In the genomic region with DNA sequence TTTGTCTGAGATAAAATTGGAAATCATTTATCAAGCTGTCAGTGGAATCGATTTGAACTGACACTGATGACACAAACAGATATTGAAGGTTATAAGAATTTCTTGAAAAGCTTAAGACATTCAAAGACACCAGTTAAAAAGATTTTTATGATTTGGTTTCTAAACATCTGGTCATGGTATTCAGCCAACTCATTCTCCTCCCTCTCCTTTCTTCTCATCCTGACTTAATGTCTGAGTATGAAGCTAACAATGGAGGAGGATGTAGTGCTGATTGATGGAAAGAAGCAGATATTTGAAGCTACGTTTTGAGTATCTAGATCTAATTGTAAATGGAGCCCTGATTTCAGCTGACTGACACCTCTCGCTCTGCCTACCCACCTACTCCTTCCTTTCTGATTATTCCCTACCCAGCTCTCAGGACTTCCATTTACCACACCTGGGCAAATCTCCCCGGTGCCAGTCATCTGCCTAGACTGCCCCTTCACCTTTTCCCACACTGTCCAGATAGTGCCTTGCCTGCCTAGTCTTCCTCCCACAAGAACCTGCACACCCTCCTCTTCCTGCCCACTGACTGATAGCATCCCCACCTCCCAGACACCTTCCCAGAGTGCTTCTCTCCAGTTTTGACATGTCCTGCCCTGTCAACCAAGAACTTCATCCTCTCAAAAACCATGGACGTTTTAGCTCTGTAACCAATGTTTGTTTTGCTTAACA, we compare ENCODE assay signal across 22 cellular contexts.
"Had no signal": no experiment of that assay in that cellular context is flagged by ENCODE, and none has a peak within 500 bp of the region (broad histone marks: within the 10 kb centered on the region; RNA-seq: fewer than 3 reads in every experiment).

No MANE protein-coding gene starts in this region.

- H3K9me3 ChIP-seq: body of pancreas, uterus had no signal

- H3K4me3 Mint-ChIP-seq: activated CD4-positive, alpha-beta memory T cell treated with anti-CD3 and anti-CD28 coated beads, Interleukin-2, amount 10 ng/mL, durations not matched to agents 7 days and 5 days; activated CD4-positive, alpha-beta T cell treated with anti-CD3 and anti-CD28 coated beads, Interleukin-2, amount 10 ng/mL, durations not matched to agents 24 days and 14 days; activated naive CD4-positive, alpha-beta T cell treated with anti-CD3 and anti-CD28 coated beads, Interleukin-2, amount 50 U/mL, for 24 hours; naive B cell; neural crest cell; T-helper 17 cell had no signal

- H3K36me3 Mint-ChIP-seq: activated naive CD4-positive, alpha-beta T cell treated with anti-CD3 and anti-CD28 coated beads, Interleukin-2, amount 50 U/mL, for 24 hours; naive B cell had no signal

- H3K4me3 ChIP-seq: body of pancreas, lung, uterus had no signal

- H3K9me3 Mint-ChIP-seq: activated CD4-positive, alpha-beta memory T cell treated with anti-CD3 and anti-CD28 coated beads, Interleukin-2, amount 10 ng/mL, durations not matched to agents 7 days and 5 days; activated CD4-positive, alpha-beta T cell treated with anti-CD3 and anti-CD28 coated beads, Interleukin-2, amount 10 ng/mL, durations not matched to agents 24 days and 14 days; activated naive CD4-positive, alpha-beta T cell treated with anti-CD3 and anti-CD28 coated beads, Interleukin-2, amount 50 U/mL, for 24 hours; neural crest cell had no signal

- H3K4me1 Mint-ChIP-seq: activated CD4-positive, alpha-beta memory T cell treated with anti-CD3 and anti-CD28 coated beads, Interleukin-2, amount 10 ng/mL, durations not matched to agents 7 days and 5 days; activated CD4-positive, alpha-beta T cell treated with anti-CD3 and anti-CD28 coated beads, Interleukin-2, amount 10 ng/mL, durations not matched to agents 24 days and 14 days; activated naive CD4-positive, alpha-beta T cell treated with anti-CD3 and anti-CD28 coated beads, Interleukin-2, amount 50 U/mL, for 24 hours; naive B cell had no signal

- H3K36me3 ChIP-seq: uterus had no signal

- H3K4me1 ChIP-seq: foreskin keratinocyte, uterus had no signal

- DNase-seq: activated CD4-positive, alpha-beta memory T cell treated with anti-CD3 and anti-CD28 coated beads, Interleukin-2, amount 10 ng/mL, durations not matched to agents 7 days and 5 days; activated CD4-positive, alpha-beta T cell treated with anti-CD3 and anti-CD28 coated beads, Interleukin-2, amount 10 ng/mL, durations not matched to agents 24 days and 14 days; activated gamma-delta T cell treated with Interleukin-2 at 50 U/mL for 16 hours; activated T-cell treated with anti-CD3 and anti-CD28 coated beads for 4 hours; anterior cingulate cortex; central memory CD4-positive, alpha-beta T cell; dermis blood vessel endothelial cell; effector CD8-positive, alpha-beta T cell; erythroblast; foreskin keratinocyte; kidney; naive B cell; retina; stimulated activated CD4-positive, alpha-beta T cell treated with anti-CD3 and anti-CD28 coated beads, Interleukin-12 subunit alpha, Interleukin-12 subunit beta, amount 100 ng/mL, for 4 hours; stimulated activated CD4-positive, alpha-beta T cell treated with anti-CD3 and anti-CD28 coated beads, Interleukin-4, amount 100 ng/mL, for 4 hours; T-helper 17 cell; uterus had no signal

- H3K27ac Mint-ChIP-seq: activated CD4-positive, alpha-beta memory T cell treated with anti-CD3 and anti-CD28 coated beads, Interleukin-2, amount 10 ng/mL, durations not matched to agents 7 days and 5 days; activated CD4-positive, alpha-beta T cell treated with anti-CD3 and anti-CD28 coated beads, Interleukin-2, amount 10 ng/mL, durations not matched to agents 24 days and 14 days; activated naive CD4-positive, alpha-beta T cell treated with anti-CD3 and anti-CD28 coated beads, Interleukin-2, amount 50 U/mL, for 24 hours; progenitor cell of endocrine pancreas; T-helper 17 cell had no signal

- H3K27ac ChIP-seq: foreskin keratinocyte, uterus had no signal

- H3K27me3 ChIP-seq: body of pancreas, uterus had no signal

- ATAC-seq: foreskin keratinocyte, T-helper 17 cell had no signal
